ENCODE assay signal across 8 cellular contexts in genomic region chr17:64599187-64599676, GRCh38.
A peak's percentile ranks its signal among the peaks of the same experiment; 100 is the strongest.
DNase-seq lines count a peak whose midpoint lies in the region; ATAC-seq and TF ChIP-seq lines count a peak whose summit lies in the region.

No MANE protein-coding gene starts in this region.

- H3K27me3 Mint-ChIP-seq in immature natural killer cell (ENCODE audit: low read depth in 3 of 3) = peaks cover 0 to 3% (median 0%) of the 10 kb centered on the region in 3 donors
- H3K27me3 Mint-ChIP-seq in stimulated activated naive B cell treated with anti-CD40 and anti-IgM and Interleukin-4, amounts not matched to agents 10 μg/mL and 1 μg/mL and 100 μg/mL, for 72 hours = no peaks in the 10 kb centered on the region

- peak overlapping the region; percentile 78 to 96 (median 90) for H3K27ac Mint-ChIP-seq in immature natural killer cell
- H3K27ac Mint-ChIP-seq in stimulated activated naive B cell treated with anti-CD40 and anti-IgM and Interleukin-4, amounts not matched to agents 10 μg/mL and 1 μg/mL and 100 μg/mL, for 72 hours = peak overlapping the region; percentile 92

- peak; percentile 23 to 30 for DNase-seq in activated CD4-positive, alpha-beta T cell treated with anti-CD3 and anti-CD28 coated beads for 4 hours
- DNase-seq in immature natural killer cell = peak; percentile 61 to 68 (median 62)
- peak; percentile 45 for DNase-seq in stimulated activated naive B cell treated with anti-CD40 and anti-IgM and Interleukin-4, amounts not matched to agents 10 μg/mL and 1 μg/mL and 100 μg/mL, for 72 hours
- DNase-seq in DMS153 (lab: John Stamatoyannopoulos, UW) = no peak
- DNase-seq in NCI-H69 (lab: John Stamatoyannopoulos, UW) = no peak
- no peak for DNase-seq in SHP77 treated with DMSO at 0.1 percent for 48 hours (lab: John Stamatoyannopoulos, UW)

- peak; percentile 68 for TF ChIP-seq POLR2A in GM19193 (IDR thresholded peaks at IDR 0.05; ENCODE audit: extremely low read depth, insufficient read depth, insufficient read length)

- H3K4me1 Mint-ChIP-seq in immature natural killer cell = peaks cover 33 to 67% of the 10 kb centered on the region in 2 donors
- peaks cover 10 to 26% of the 10 kb centered on the region in 2 donors for H3K4me1 Mint-ChIP-seq in stimulated activated naive B cell treated with anti-CD40 and anti-IgM and Interleukin-4, amounts not matched to agents 10 μg/mL and 1 μg/mL and 100 μg/mL, for 72 hours

- H3K4me3 Mint-ChIP-seq in immature natural killer cell = peak overlapping the region; percentile 65 to 78 (median 75)
- peak overlapping the region; percentile 74 to 79 for H3K4me3 Mint-ChIP-seq in stimulated activated naive B cell treated with anti-CD40 and anti-IgM and Interleukin-4, amounts not matched to agents 10 μg/mL and 1 μg/mL and 100 μg/mL, for 72 hours

- H3K36me3 Mint-ChIP-seq in immature natural killer cell = peaks cover 10 to 12% (median 10%) of the 10 kb centered on the region in 3 donors
- H3K36me3 Mint-ChIP-seq in stimulated activated naive B cell treated with anti-CD40 and anti-IgM and Interleukin-4, amounts not matched to agents 10 μg/mL and 1 μg/mL and 100 μg/mL, for 72 hours = peaks cover 9 to 10% of the 10 kb centered on the region in 2 donors

- no peaks in the 10 kb centered on the region for H3K9me3 Mint-ChIP-seq in immature natural killer cell
- no peaks in the 10 kb centered on the region for H3K9me3 Mint-ChIP-seq in stimulated activated naive B cell treated with anti-CD40 and anti-IgM and Interleukin-4, amounts not matched to agents 10 μg/mL and 1 μg/mL and 100 μg/mL, for 72 hours

- ATAC-seq in HG03135 (IDR thresholded peaks at IDR 0.05; ENCODE audit: unreplicated experiment) = peak; percentile 90
- ATAC-seq in stimulated activated naive B cell treated with anti-CD40 and anti-IgM and Interleukin-4, amounts not matched to agents 10 μg/mL and 1 μg/mL and 100 μg/mL, for 72 hours (replicated peaks) = peak; percentile 99 to 100

Comparison
In these comparisons a context has a peak if more than half of its experiments do, and no peak if none do; other contexts are left out.
1. DNase-seq: peak in activated CD4-positive, alpha-beta T cell treated with anti-CD3 and anti-CD28 coated beads for 4 hours (2 of 2), immature natural killer cell (3 of 3) and stimulated activated naive B cell treated with anti-CD40 and anti-IgM and Interleukin-4, amounts not matched to agents 10 μg/mL and 1 μg/mL and 100 μg/mL, for 72 hours (single experiment); none in DMS153 (single experiment), NCI-H69 (single experiment) and SHP77 treated with DMSO at 0.1 percent for 48 hours (single experiment).